In genomic region chr11:69195819-69196218, GRCh38 we compare ENCODE assay signal across 29 cellular contexts. TPM values are rescaled to one million over a fixed set of nuclear protein-coding genes. Genes with fewer than 3 reads are reported as not detected.
DNase-seq lines count a peak whose midpoint lies in the region; ATAC-seq, FAIRE-seq and TF ChIP-seq lines count a peak whose summit lies in the region.
"Had no signal": no experiment of that assay in that cellular context is flagged by ENCODE, and none has a peak within 500 bp of the region (broad histone marks: within the 10 kb centered on the region; RNA-seq: fewer than 3 reads in every experiment).

No MANE protein-coding gene starts in this region.

- H3K27me3 Mint-ChIP-seq in mesothelial cell of epicardium (ENCODE audit: low read depth), result peaks cover 4% of the 10 kb centered on the region
- peaks cover 4% of the 10 kb centered on the region for H3K27me3 Mint-ChIP-seq in type B pancreatic cell
- H3K27me3 Mint-ChIP-seq: CD4-positive, alpha-beta T cell had no signal

- H3K9me3 Mint-ChIP-seq in mesothelial cell of epicardium, result peaks cover 10% of the 10 kb centered on the region
- peaks cover 6% of the 10 kb centered on the region for H3K9me3 Mint-ChIP-seq in type B pancreatic cell

- ATAC-seq in body of pancreas, result peak; percentile 41
- no peak for ATAC-seq in HepG2
- ATAC-seq: A549, GM23338, HCT116 had no signal

- H3K27ac Mint-ChIP-seq in mesothelial cell of epicardium (peak overlapping the region; percentile 81), type B pancreatic cell (no peak overlapping the region)
- H3K27ac Mint-ChIP-seq: CD14-positive monocyte; CD4-positive, alpha-beta T cell; CD8-positive, alpha-beta memory T cell; GM23338; H9 had no signal

- whole genome bisulfite sequencing in body of pancreas, 2 donors, result 63 to 82% methylated on average over 11 of the region's 11 CpGs
- WGBS in HepG2 (ENCODE audit: low lambda C conversion rate), result 10% methylated on average over 2 of the region's 11 CpGs

- no peak for TF ChIP-seq RAD21 in HepG2 (CRISPR knock-in tag; IDR thresholded peaks at IDR 0.05)

- H3K4me1 ChIP-seq in body of pancreas (peaks cover 11% of the 10 kb centered on the region), kidney (ENCODE audit: control insufficient read depth in 1 of 2, insufficient read depth in 1 of 2, low read depth in 1 of 2, low read length in 2 of 2) (peaks cover 0 to 4% of the 10 kb centered on the region in 2 donors), HepG2 (ENCODE audit: insufficient read depth, low read length) (no peaks in the 10 kb centered on the region)
- H3K4me1 ChIP-seq: A549 had no signal

- POLR2A ChIA-PET in HepG2 (lab: Yijun Ruan, JAX), result no interaction called here

- H3K36me3 ChIP-seq in body of pancreas (replicated peaks in 1 of 2; ENCODE audit: insufficient read depth in 1 of 2, low read depth in 2 of 2) (no peaks in the 10 kb centered on the region), kidney (ENCODE audit: control insufficient read depth in 1 of 2, insufficient read depth in 2 of 2, low read length in 2 of 2) (no peaks in the 10 kb centered on the region), HepG2 (replicated peaks in 1 of 2; ENCODE audit: control insufficient read depth in 1 of 2, insufficient read depth in 2 of 2, low read length in 2 of 2) (no peaks in the 10 kb centered on the region)
- H3K36me3 ChIP-seq: BE2C; BLaER1 treated with 17β-estradiol and CSF1 and Interleukin-3, amounts not matched to agents 10 nM and 100 nM had no signal

- H4K20me1 ChIP-seq in HepG2 (ENCODE audit: insufficient read depth, low read length), result no peaks in the 10 kb centered on the region

- no peaks in the 10 kb centered on the region for H3K79me2 ChIP-seq in HepG2 (ENCODE audit: insufficient read depth, low read length)

- CTCF ChIA-PET in HepG2 (lab: Yijun Ruan, JAX; ENCODE audit: low intra/inter-chr PET ratio, low total read pairs), result no interaction called here

- H3K27me3 ChIP-seq in body of pancreas, result no peaks in the 10 kb centered on the region
- peaks cover 0 to 13% of the 10 kb centered on the region in 2 experiments; a peak in 2 of 5 replicates for H3K27me3 ChIP-seq in HepG2 (ENCODE audit: control insufficient read depth in 1 of 2, insufficient read depth in 2 of 2, low read length in 2 of 2)
- H3K27me3 ChIP-seq: BE2C; BLaER1 treated with 17β-estradiol and CSF1 and Interleukin-3, amounts not matched to agents 10 nM and 100 nM had no signal

- H3K9me3 ChIP-seq in body of pancreas (no peaks in the 10 kb centered on the region), kidney (ENCODE audit: control insufficient read depth in 1 of 2, low read length in 2 of 2) (no peaks in the 10 kb centered on the region), HepG2 (ENCODE audit: low read length) (no peaks in the 10 kb centered on the region)
- H3K9me3 ChIP-seq: A549, BE2C had no signal

- H3K4me2 ChIP-seq in HepG2 (ENCODE audit: low read depth, low read length), result no peak overlapping the region
- H3K4me2 ChIP-seq: A549; BLaER1 treated with 17β-estradiol and CSF1 and Interleukin-3, amounts not matched to agents 10 nM and 100 nM; GM23338 had no signal

- no peak overlapping the region for H2AFZ ChIP-seq in HepG2 (ENCODE audit: low read length)
- H2AFZ ChIP-seq: GM23338 had no signal

- H3K9ac ChIP-seq in kidney (ENCODE audit: low read length in 2 of 2), result no peak overlapping the region
- no peak overlapping the region for H3K9ac ChIP-seq in HepG2 (ENCODE audit: insufficient read depth, low read depth, low read length)
- H3K9ac ChIP-seq: BLaER1 treated with 17β-estradiol and CSF1 and Interleukin-3, amounts not matched to agents 10 nM and 100 nM had no signal

- DNase-seq in body of pancreas (peak in 1 of 4 donors; percentile 27), kidney (peak; percentile 51), mesothelial cell of epicardium (ENCODE audit: low spot score in 2 of 2, unreplicated experiment in 2 of 2) (peak in 1 of 2 experiments; percentile 70), type B pancreatic cell (ENCODE audit: extremely low spot score, unreplicated experiment) (peak; percentile 82), HepG2 (ENCODE audit: low spot score) (no peak), NCI-H1105 (lab: John Stamatoyannopoulos, UW) (no peak), hypothalamus (lab: John Stamatoyannopoulos, UW) (no peak)
- DNase-seq: 8988T; ACHN; AML-193; BE2C; CD4-positive, alpha-beta T cell; DMS 273 treated with DMSO at 0.1 percent for 48 hours; DMS53; DMS79 treated with DMSO at 0.1 percent for 48 hours; GF-D8; H9 had no signal

- H3K27ac ChIP-seq in body of pancreas, result no peak overlapping the region
- H3K27ac ChIP-seq in kidney (ENCODE audit: low read depth in 2 of 2, low read length in 2 of 2), result no peak overlapping the region
- no peak overlapping the region for H3K27ac ChIP-seq in HepG2 (ENCODE audit: extremely low read length, insufficient read depth, low read length)
- H3K27ac ChIP-seq: A549; BLaER1 treated with 17β-estradiol and CSF1 and Interleukin-3, amounts not matched to agents 10 nM and 100 nM had no signal

- H3K36me3 Mint-ChIP-seq in mesothelial cell of epicardium (no peaks in the 10 kb centered on the region), type B pancreatic cell (peaks cover 9% of the 10 kb centered on the region)
- H3K36me3 Mint-ChIP-seq: CD14-positive monocyte; CD8-positive, alpha-beta memory T cell had no signal

- intact Hi-C loops in body of pancreas (cut with DNase I), result no loop called here
- intact Hi-C loops in kidney (cut with DNase I), result no loop called here
- intact Hi-C loops in HepG2 (cut with micrococcal nuclease; ENCODE audit: unreplicated experiment), result no loop called here

- H3K4me3 Mint-ChIP-seq in mesothelial cell of epicardium, result no peak overlapping the region
- H3K4me3 Mint-ChIP-seq in type B pancreatic cell, result no peak overlapping the region
- H3K4me3 Mint-ChIP-seq: CD14-positive monocyte; CD4-positive, alpha-beta T cell; CD8-positive, alpha-beta memory T cell; GM23338; H9 had no signal

- in situ Hi-C loops in HepG2 (cut with HindIII; ENCODE audit: extremely low pct_ligation_motif_present, low pct_unique_long_range_greater_than_20kb), result no loop called here

- no TSS peak for BruUV-seq in HepG2 (replicated peaks; lab: Mats Ljungman, UMichigan)

- H3K4me3 ChIP-seq in body of pancreas, result no peak overlapping the region
- H3K4me3 ChIP-seq in kidney (ENCODE audit: low read length in 2 of 2), result no peak overlapping the region
- no peak overlapping the region for H3K4me3 ChIP-seq in HepG2 (replicated peaks in 1 of 3; ENCODE audit: insufficient read depth in 1 of 3, low read depth in 2 of 3, low read length in 3 of 3)
- H3K4me3 ChIP-seq: A549; BLaER1 treated with 17β-estradiol and CSF1 and Interleukin-3, amounts not matched to agents 10 nM and 100 nM; GM23338 had no signal

- TF ChIP-seq CTCF in body of pancreas (IDR thresholded peaks at IDR 0.05), result no peak
- TF ChIP-seq CTCF in kidney (IDR thresholded peaks at IDR 0.05; ENCODE audit: borderline replicate concordance, extremely low read depth, insufficient read depth), result no peak
- TF ChIP-seq CTCF in mesothelial cell of epicardium (IDR thresholded peaks at IDR 0.05; ENCODE audit: unreplicated experiment), result no peak
- TF ChIP-seq CTCF in type B pancreatic cell (conservative IDR thresholded peaks at IDR 0.05), result no peak
- TF ChIP-seq CTCF in HepG2 (CRISPR knock-in tag; IDR thresholded peaks at IDR 0.05), result no peak

- no peak for TF ChIP-seq EP300 in HepG2 (IDR thresholded peaks at IDR 0.05; ENCODE audit: low read depth in 2 of 2, low read length in 2 of 2)
- TF ChIP-seq EP300 in HepG2 (CRISPR knock-in tag; IDR thresholded peaks at IDR 0.05; ENCODE audit: borderline replicate concordance), result no peak

- TF ChIP-seq POLR2A in body of pancreas (IDR thresholded peaks at IDR 0.05), result no peak
- no peak for TF ChIP-seq POLR2A in HepG2 (IDR thresholded peaks at IDR 0.05; ENCODE audit: insufficient read depth in 1 of 2, low read depth in 2 of 2, low read length in 2 of 2)

- H3K4me1 Mint-ChIP-seq in mesothelial cell of epicardium (peaks cover 55% of the 10 kb centered on the region), type B pancreatic cell (ENCODE audit: unreplicated experiment) (peaks cover 52% of the 10 kb centered on the region)
- H3K4me1 Mint-ChIP-seq: CD14-positive monocyte had no signal

- FAIRE-seq in kidney (lab: Jason Lieb, UNC) (no peak), HepG2 (lab: Jason Lieb, UNC) (no peak)
- FAIRE-seq: A549, D721Med, GM12891, GM18507 had no signal

TF ChIP-seq in HepG2, 621 proteins besides CTCF, POLR2A, EP300 and RAD21 (continues in another document):
- no peak for TF ChIP-seq KDM5B (CRISPR knock-in tag; IDR thresholded peaks at IDR 0.05; ENCODE audit: borderline replicate concordance)

RNA-seq across cellular contexts. Expression of gene SMIM38, which starts 40.1 kb away (rescaled TPM):
- total RNA-seq in body of pancreas (10 to 100 TPM in 1 of 2 donors, 1 to 10 TPM in 1; 8.9 to 15.6 TPM), kidney (0.63 TPM), mesothelial cell of epicardium (1.9 to 2.5 TPM (median 2.1 TPM) in 3 replicates), type B pancreatic cell (ENCODE audit: low replicate concordance) (0.52 and 5.3 TPM in 2 replicates), HepG2 (2016; rRNA removed; fragmentation: Illumina TruSeq; extraction: Trizol) (0.40 TPM in 1 of 2 replicates, not detected in the other)
- polyA plus RNA-seq in kidney (ENCODE audit: insufficient read depth, low read depth, low replicate concordance) (0.19 TPM), HepG2 (2011; rRNA removed) (0.30 and 0.42 TPM in 2 replicates)
- 0.18 TPM in 1 of 2 replicates, not detected in the other for total RNA-seq in HepG2 (2016; cell fraction: cytosol; rRNA removed; fragmentation: Illumina TruSeq; extraction: Trizol; ENCODE audit: low read depth)
- total RNA-seq in HepG2 (2016; cell fraction: insoluble cytoplasmic fraction; rRNA removed; fragmentation: Illumina TruSeq; extraction: Trizol), result 0.39 and 0.61 TPM in 2 replicates
- 0.24 and 0.25 TPM in 2 replicates for total RNA-seq in HepG2 (2016; cell fraction: membrane; rRNA removed; fragmentation: Illumina TruSeq; extraction: Trizol)
- 0.43 and 0.91 TPM in 2 replicates for total RNA-seq in HepG2 (2016; cell fraction: nucleus; rRNA removed; fragmentation: Illumina TruSeq; extraction: Trizol)
- 0.12 and 0.32 TPM in 2 replicates for polyA plus RNA-seq in HepG2 (2011; cell fraction: cytosol; rRNA removed)
- polyA plus RNA-seq in HepG2 (2011; cell fraction: nucleus; rRNA removed), result 3.5 and 3.6 TPM in 2 replicates
- polyA plus RNA-seq in HepG2 (2012), result 0.39 and 0.67 TPM in 2 replicates
- not detected in 2 replicates for polyA plus RNA-seq in HepG2 (2016; cell fraction: cytosol; fragmentation: Illumina TruSeq; extraction: Trizol; ENCODE audit: low read depth)
- polyA plus RNA-seq in HepG2 (2016; cell fraction: insoluble cytoplasmic fraction; fragmentation: Illumina TruSeq; extraction: Trizol; ENCODE audit: low read depth), result 0.09 TPM in 1 of 2 replicates, not detected in the other
- polyA plus RNA-seq in HepG2 (2016; cell fraction: membrane; fragmentation: Illumina TruSeq; extraction: Trizol; ENCODE audit: low read depth), result not detected in 2 replicates
- 0.45 and 0.49 TPM in 2 replicates for polyA plus RNA-seq in HepG2 (2016; cell fraction: nucleus; fragmentation: Illumina TruSeq; extraction: Trizol; ENCODE audit: insufficient read depth, low read depth)
- polyA minus RNA-seq in HepG2 (2011; rRNA and poly(A)+ RNA removed; ENCODE audit: low replicate concordance), result 0.09 and 1.2 TPM in 2 replicates
- polyA minus RNA-seq in HepG2 (2011; cell fraction: cytosol; rRNA and poly(A)+ RNA removed), result not detected in 2 replicates
- polyA minus RNA-seq in HepG2 (2011; cell fraction: nucleus; rRNA and poly(A)+ RNA removed), result 1.4 and 2.1 TPM in 2 replicates
- total RNA-seq: Daoy, G401, H4 had no signal
- polyA plus RNA-seq: CD14-positive monocyte; CD8-positive, alpha-beta memory T cell; GM23338 had no signal

Comparison
In these comparisons a context has a peak if more than half of its experiments do, and no peak if none do; other contexts are left out.
1. DNase-seq: peak in kidney (single experiment) and type B pancreatic cell (single experiment); none in HepG2 (single experiment), NCI-H1105 (single experiment) and hypothalamus (0 of 51).